8 cellular contexts compared by ENCODE assay signal in genomic region chr11:73139476-73140198, GRCh38. TPM values are rescaled to one million over a fixed set of nuclear protein-coding genes. Genes with fewer than 3 reads are reported as not detected.
A peak's percentile ranks its signal among the peaks of the same experiment; 100 is the strongest.
DNase-seq lines count a peak whose midpoint lies in the region; ATAC-seq, FAIRE-seq and TF ChIP-seq lines count a peak whose summit lies in the region.

No MANE protein-coding gene starts in this region.

- FAIRE-seq in keratinocyte (lab: Jason Lieb, UNC) = no peak

- H3K9me1 ChIP-seq in keratinocyte (ENCODE audit: control insufficient read depth, extremely low read depth, insufficient read depth, low read length) = no peaks in the 10 kb centered on the region

- H3K9ac ChIP-seq in keratinocyte (ENCODE audit: control insufficient read depth, extremely low read depth, insufficient read depth, low read length) = peak overlapping the region; percentile 89

- H3K9me3 ChIP-seq in keratinocyte (ENCODE audit: control insufficient read depth, low read depth, low read length) (no peaks in the 10 kb centered on the region), tibial artery (no peaks in the 10 kb centered on the region)

- no peak for DNase-seq in activated T-cell treated with anti-CD3 and anti-CD28 coated beads, Interleukin-2, amount 50 U/mL, for 72 hours
- DNase-seq in activated T-cell treated with anti-CD3 and anti-CD28 coated beads, Interleukin-2, amount 50 U/mL, for 48 hours = no peak
- no peak for DNase-seq in activated T-helper 1 cell treated with anti-CD3 and anti-CD28 coated beads, Interleukin-12 subunit alpha, Interleukin-12 subunit beta, Interleukin-2, Interleukin-4 antibody, amounts not matched to agents 30 ng/mL and 10 ng/mL and 1 ng/mL, durations not matched to agents 14 hours and 24 hours and 36 hours (ENCODE audit: low spot score)
- DNase-seq in keratinocyte (ENCODE audit: low read depth, low spot score) (no peak), tibial artery (no peak), NCI-H1105 treated with DMSO at 0.1 percent for 48 hours (lab: John Stamatoyannopoulos, UW) (no peak)

- dilution Hi-C loops in keratinocyte (cut with MboI; ENCODE audit: extremely low pct_ligation_motif_present, low sequenced_read_pairs) = no loop called here

- H3K4me1 Mint-ChIP-seq in activated T-cell treated with anti-CD3 and anti-CD28 coated beads, Interleukin-2, amount 50 U/mL, for 72 hours (ENCODE audit: low read depth) = peaks cover 35% of the 10 kb centered on the region
- peaks cover 66% of the 10 kb centered on the region for H3K4me1 Mint-ChIP-seq in activated T-helper 1 cell treated with anti-CD3 and anti-CD28 coated beads, Interleukin-12 subunit alpha, Interleukin-12 subunit beta, Interleukin-2, Interleukin-4 antibody, amounts not matched to agents 30 ng/mL and 10 ng/mL and 1 ng/mL, durations not matched to agents 14 hours and 24 hours and 36 hours (ENCODE audit: low read depth)

- H3K27me3 ChIP-seq in keratinocyte (ENCODE audit: control insufficient read depth, extremely low read depth, insufficient read depth, low read length) = no peaks in the 10 kb centered on the region
- no peaks in the 10 kb centered on the region for H3K27me3 ChIP-seq in tibial artery

- H3K9me3 Mint-ChIP-seq in activated T-cell treated with anti-CD3 and anti-CD28 coated beads, Interleukin-2, amount 50 U/mL, for 72 hours = no peaks in the 10 kb centered on the region
- no peaks in the 10 kb centered on the region for H3K9me3 Mint-ChIP-seq in activated T-helper 1 cell treated with anti-CD3 and anti-CD28 coated beads, Interleukin-12 subunit alpha, Interleukin-12 subunit beta, Interleukin-2, Interleukin-4 antibody, amounts not matched to agents 30 ng/mL and 10 ng/mL and 1 ng/mL, durations not matched to agents 14 hours and 24 hours and 36 hours

- no peak overlapping the region for H2AFZ ChIP-seq in keratinocyte (ENCODE audit: control insufficient read depth, low read length)

- H3K4me3 Mint-ChIP-seq in activated T-cell treated with anti-CD3 and anti-CD28 coated beads, Interleukin-2, amount 50 U/mL, for 72 hours = peak overlapping the region; percentile 97 to 100
- H3K4me3 Mint-ChIP-seq in activated T-helper 1 cell treated with anti-CD3 and anti-CD28 coated beads, Interleukin-12 subunit alpha, Interleukin-12 subunit beta, Interleukin-2, Interleukin-4 antibody, amounts not matched to agents 30 ng/mL and 10 ng/mL and 1 ng/mL, durations not matched to agents 14 hours and 24 hours and 36 hours = peak overlapping the region; percentile 99

- H3K36me3 ChIP-seq in keratinocyte (ENCODE audit: control insufficient read depth in 2 of 2, extremely low read depth in 1 of 2, insufficient read depth in 2 of 2, low read length in 2 of 2) (peaks cover 0 to 5% of the 10 kb centered on the region in 2 experiments), tibial artery (peaks cover 0 to 8% (median 4%) of the 10 kb centered on the region in 3 donors)

- H4K20me1 ChIP-seq in keratinocyte (ENCODE audit: control insufficient read depth, extremely low read depth, insufficient read depth, low read length) = no peaks in the 10 kb centered on the region

- H3K4me2 ChIP-seq in keratinocyte (ENCODE audit: control insufficient read depth, extremely low read depth, insufficient read depth, low read depth, low read length) = peak overlapping the region; percentile 97

- H3K79me2 ChIP-seq in keratinocyte (ENCODE audit: control insufficient read depth, insufficient read depth, low read length) = peaks cover 37% of the 10 kb centered on the region

- H3K27ac ChIP-seq in keratinocyte (ENCODE audit: control insufficient read depth, insufficient read depth, low read length) = peak overlapping the region; percentile 89
- peak overlapping the region; percentile 94 for H3K27ac ChIP-seq in tibial artery

- no peak for TF ChIP-seq CTCF in keratinocyte (optimal IDR thresholded peaks at IDR 0.05 in 1 of 3, IDR thresholded peaks at IDR 0.05 in 1 of 3, conservative IDR thresholded peaks at IDR 0.05 in 1 of 3; ENCODE audit: extremely low read depth in 1 of 3, insufficient read depth in 2 of 3, low read length in 3 of 3)
- TF ChIP-seq CTCF in tibial artery (IDR thresholded peaks at IDR 0.05) = no peak

- ATAC-seq in activated T-cell treated with anti-CD3 and anti-CD28 coated beads, Interleukin-2, amount 50 U/mL, for 72 hours (replicated peaks in 1 of 2) = no peak
- no peak for ATAC-seq in HG02588 (IDR thresholded peaks at IDR 0.05; ENCODE audit: unreplicated experiment)
- ATAC-seq in HG02981 (IDR thresholded peaks at IDR 0.05; ENCODE audit: unreplicated experiment) = no peak

- peak overlapping the region; percentile 97 for H3K27ac Mint-ChIP-seq in activated T-cell treated with anti-CD3 and anti-CD28 coated beads, Interleukin-2, amount 50 U/mL, for 72 hours
- no peak overlapping the region for H3K27ac Mint-ChIP-seq in activated T-helper 1 cell treated with anti-CD3 and anti-CD28 coated beads, Interleukin-12 subunit alpha, Interleukin-12 subunit beta, Interleukin-2, Interleukin-4 antibody, amounts not matched to agents 30 ng/mL and 10 ng/mL and 1 ng/mL, durations not matched to agents 14 hours and 24 hours and 36 hours

- H3K27me3 Mint-ChIP-seq in activated T-cell treated with anti-CD3 and anti-CD28 coated beads, Interleukin-2, amount 50 U/mL, for 72 hours (ENCODE audit: low read depth) = no peaks in the 10 kb centered on the region
- H3K27me3 Mint-ChIP-seq in activated T-helper 1 cell treated with anti-CD3 and anti-CD28 coated beads, Interleukin-12 subunit alpha, Interleukin-12 subunit beta, Interleukin-2, Interleukin-4 antibody, amounts not matched to agents 30 ng/mL and 10 ng/mL and 1 ng/mL, durations not matched to agents 14 hours and 24 hours and 36 hours (ENCODE audit: insufficient read depth) = no peaks in the 10 kb centered on the region

- intact Hi-C loops in activated T-helper 1 cell treated with anti-CD3 and anti-CD28 coated beads, Interleukin-12 subunit alpha, Interleukin-12 subunit beta, Interleukin-2, Interleukin-4 antibody, amounts not matched to agents 30 ng/mL and 10 ng/mL and 1 ng/mL, durations not matched to agents 14 hours and 24 hours and 36 hours (cut with micrococcal nuclease) = loop anchor here (2.0 to 10.0 kb wide), 6 partner anchors 108 to 1805 kb away; partner anchors contain the start of genes NADSYN1, RAB6A, RELT and SPCS2
- intact Hi-C loops in tibial artery (cut with DNase I; ENCODE audit: low total_unique reads) = loop anchor here (10.0 kb wide), 1 partner anchor 215 kb away; no protein-coding TSS in a partner anchor

- H3K4me1 ChIP-seq in keratinocyte (ENCODE audit: control insufficient read depth, extremely low read depth, insufficient read depth, low read length) (peaks cover 16% of the 10 kb centered on the region), tibial artery (peaks cover 0 to 65% (median 31%) of the 10 kb centered on the region in 4 donors)

- H3K4me3 ChIP-seq in keratinocyte (ENCODE audit: control insufficient read depth in 2 of 3, extremely low read depth in 1 of 3, insufficient read depth in 2 of 3, low read depth in 1 of 3, low read length in 3 of 3) (peak overlapping the region in 2 of 3 experiments; percentile 5 to 92), tibial artery (peak overlapping the region; percentile 79 to 83)

- H3K36me3 Mint-ChIP-seq in activated T-cell treated with anti-CD3 and anti-CD28 coated beads, Interleukin-2, amount 50 U/mL, for 72 hours (ENCODE audit: insufficient read depth in 2 of 2) = peaks cover 9 to 19% of the 10 kb centered on the region in 2 donors
- H3K36me3 Mint-ChIP-seq in activated T-helper 1 cell treated with anti-CD3 and anti-CD28 coated beads, Interleukin-12 subunit alpha, Interleukin-12 subunit beta, Interleukin-2, Interleukin-4 antibody, amounts not matched to agents 30 ng/mL and 10 ng/mL and 1 ng/mL, durations not matched to agents 14 hours and 24 hours and 36 hours (ENCODE audit: low read depth) = peaks cover 19% of the 10 kb centered on the region

RNA-seq across cellular contexts. Expression of gene FCHSD2, which starts 2.5 kb away (rescaled TPM):
- 10 to 100 TPM; 38.3 to 47.1 TPM for total RNA-seq in activated T-cell treated with anti-CD3 and anti-CD28 coated beads, Interleukin-2, amount 50 U/mL, for 72 hours
- total RNA-seq in activated T-helper 1 cell treated with anti-CD3 and anti-CD28 coated beads, Interleukin-12 subunit alpha, Interleukin-12 subunit beta, Interleukin-2, Interleukin-4 antibody, amounts not matched to agents 30 ng/mL and 10 ng/mL and 1 ng/mL, durations not matched to agents 14 hours and 24 hours and 36 hours = 23.4 and 27.7 TPM in 2 replicates
- 11.6 to 16.2 TPM (median 14.2 TPM) in 3 replicates for polyA plus RNA-seq in keratinocyte
- polyA plus RNA-seq in keratinocyte (2011; ENCODE audit: low read depth) = 42.3 TPM
- polyA plus RNA-seq in keratinocyte (2011; cell fraction: cytosol; rRNA removed) = 12.3 and 17.5 TPM in 2 replicates
- polyA plus RNA-seq in keratinocyte (2011; cell fraction: nucleus; rRNA removed) = 18.2 and 21.1 TPM in 2 replicates
- polyA plus RNA-seq in keratinocyte (2012; ENCODE audit: low replicate concordance) = 11.2 and 12.1 TPM in 2 replicates
- polyA minus RNA-seq in keratinocyte = 6.9 to 14.1 TPM (median 10.5 TPM) in 3 replicates
- polyA minus RNA-seq in keratinocyte (2011; cell fraction: cytosol; rRNA and poly(A)+ RNA removed) = 14.8 TPM
- 9.6 and 16.4 TPM in 2 replicates for polyA minus RNA-seq in keratinocyte (2011; cell fraction: nucleus; rRNA and poly(A)+ RNA removed)
